15 cellular contexts compared by ENCODE assay signal in the genomic region with DNA sequence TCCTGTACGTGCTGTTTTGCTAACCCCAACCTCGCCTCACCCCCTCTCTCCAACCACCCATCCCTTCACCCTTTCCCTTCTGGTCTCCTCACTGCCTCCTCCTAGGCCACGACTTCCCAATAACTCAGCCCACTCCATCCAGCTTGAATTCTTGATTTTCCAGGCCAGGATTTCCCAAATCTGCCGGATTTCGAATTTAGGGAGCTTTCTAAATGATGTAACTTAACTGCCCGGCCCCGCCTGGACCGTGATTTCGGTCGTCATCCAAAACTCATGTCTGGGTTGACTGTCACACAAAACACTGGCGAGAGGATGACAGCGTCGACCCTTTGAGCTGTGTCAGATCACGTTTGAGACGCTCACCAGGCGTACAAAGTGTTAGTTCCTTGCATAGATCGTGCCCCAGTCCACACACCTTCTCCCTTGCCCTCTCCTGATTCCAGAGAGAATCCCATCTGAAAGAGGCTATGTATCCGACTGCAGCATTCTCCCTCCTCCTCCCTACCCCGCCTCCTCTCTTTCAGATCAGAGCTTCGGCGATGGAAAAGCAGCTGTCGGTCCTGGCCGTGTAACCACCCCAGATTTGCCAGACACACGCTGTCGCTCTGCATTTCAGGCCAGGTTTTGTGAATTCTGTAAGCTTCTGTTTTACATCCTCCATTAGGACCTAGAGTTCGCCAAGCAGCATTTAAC.
A peak's percentile ranks its signal among the peaks of the same experiment; 100 is the strongest.
DNase-seq lines count a peak whose midpoint lies in the region; ATAC-seq, FAIRE-seq and TF ChIP-seq lines count a peak whose summit lies in the region.
"Had no signal": no experiment of that assay in that cellular context is flagged by ENCODE, and none has a peak within 500 bp of the region (broad histone marks: within the 10 kb centered on the region; RNA-seq: fewer than 3 reads in every experiment).

No MANE protein-coding gene starts in this region.

- H3K4me1 ChIP-seq in cardiac muscle cell (ENCODE audit: low read depth) (no peaks in the 10 kb centered on the region), astrocyte (ENCODE audit: insufficient read depth, low read length) (no peaks in the 10 kb centered on the region), smooth muscle cell (ENCODE audit: low read depth) (peaks cover 6% of the 10 kb centered on the region), OCI-LY7 (ENCODE audit: insufficient read depth, low read length, poor library complexity, severe bottlenecking) (no peaks in the 10 kb centered on the region)
- H3K4me1 ChIP-seq: left lung had no signal

- TF ChIP-seq CTCF in cardiac muscle cell (IDR thresholded peaks at IDR 0.05; ENCODE audit: low read depth, low read length) (no peak), astrocyte (IDR thresholded peaks at IDR 0.05; ENCODE audit: insufficient read depth, low read depth, low read length) (no peak), smooth muscle cell (IDR thresholded peaks at IDR 0.05; ENCODE audit: borderline replicate concordance, insufficient read depth, poor library complexity, severe bottlenecking) (no peak), OCI-LY7 (conservative IDR thresholded peaks at IDR 0.05; ENCODE audit: low read length) (no peak)

- no peak overlapping the region for H3K9ac ChIP-seq in astrocyte (ENCODE audit: low read length)
- H3K9ac ChIP-seq in smooth muscle cell (ENCODE audit: low read depth), result no peak overlapping the region

- H4K20me1 ChIP-seq in astrocyte (ENCODE audit: insufficient read depth, low read length), result no peaks in the 10 kb centered on the region
- H4K20me1 ChIP-seq in smooth muscle cell (ENCODE audit: low read depth), result no peaks in the 10 kb centered on the region
- no peaks in the 10 kb centered on the region for H4K20me1 ChIP-seq in OCI-LY7 (ENCODE audit: insufficient read depth, low read length)

- H3K9me3 Mint-ChIP-seq in astrocyte (ENCODE audit: unreplicated experiment), result peaks cover 14% of the 10 kb centered on the region
- H3K9me3 Mint-ChIP-seq: stimulated activated memory B cell treated with anti-CD40 and anti-IgM and Interleukin-4, amounts not matched to agents 10 μg/mL and 1 μg/mL and 100 μg/mL, for 72 hours had no signal

- ATAC-seq in left cardiac atrium, result no peak
- ATAC-seq: left lung; stimulated activated memory B cell treated with anti-CD40 and anti-IgM and Interleukin-4, amounts not matched to agents 10 μg/mL and 1 μg/mL and 100 μg/mL, for 72 hours had no signal

- no TSS peak for BruUV-seq in OCI-LY7 (replicated peaks; lab: Mats Ljungman, UMichigan)

- H3K27ac Mint-ChIP-seq in astrocyte (ENCODE audit: unreplicated experiment), result peak overlapping the region; percentile 68
- H3K27ac Mint-ChIP-seq: stimulated activated memory B cell treated with anti-CD40 and anti-IgM and Interleukin-4, amounts not matched to agents 10 μg/mL and 1 μg/mL and 100 μg/mL, for 72 hours had no signal

- peaks cover 8% of the 10 kb centered on the region for H3F3A ChIP-seq in smooth muscle cell (ENCODE audit: low read depth)

- H3K79me2 ChIP-seq in astrocyte (ENCODE audit: insufficient read depth, low read length) (no peaks in the 10 kb centered on the region), smooth muscle cell (ENCODE audit: low read depth) (no peaks in the 10 kb centered on the region), OCI-LY7 (ENCODE audit: insufficient read depth, low read depth, low read length) (no peaks in the 10 kb centered on the region)

- H3K27ac ChIP-seq in cardiac muscle cell (no peak overlapping the region), astrocyte (ENCODE audit: low read depth, low read length) (no peak overlapping the region), smooth muscle cell (ENCODE audit: low read depth) (no peak overlapping the region), OCI-LY7 (ENCODE audit: low read depth, low read length, poor library complexity, severe bottlenecking) (no peak overlapping the region)
- H3K27ac ChIP-seq: left lung had no signal

- peak overlapping the region; percentile 28 for H3K4me2 ChIP-seq in astrocyte (ENCODE audit: low read length)
- peak overlapping the region; percentile 89 for H3K4me2 ChIP-seq in smooth muscle cell
- no peak overlapping the region for H3K4me2 ChIP-seq in OCI-LY7 (ENCODE audit: low read length)

- intact Hi-C loops in left cardiac atrium (cut with DNase I) (no loop called here), OCI-LY7 (cut with micrococcal nuclease; ENCODE audit: unreplicated experiment) (no loop called here)

- H3K36me3 ChIP-seq in cardiac muscle cell (no peaks in the 10 kb centered on the region), astrocyte (ENCODE audit: insufficient read depth, low read length) (no peaks in the 10 kb centered on the region), smooth muscle cell (ENCODE audit: low read depth) (no peaks in the 10 kb centered on the region), OCI-LY7 (ENCODE audit: insufficient read depth, low read length) (no peaks in the 10 kb centered on the region)
- H3K36me3 ChIP-seq: left lung had no signal

- no peak for FAIRE-seq in astrocyte (lab: Jason Lieb, UNC)

- H3K27me3 ChIP-seq in cardiac muscle cell, result peaks cover 32% of the 10 kb centered on the region
- H3K27me3 ChIP-seq in astrocyte (ENCODE audit: insufficient read depth, low read length), result peaks cover 30% of the 10 kb centered on the region
- no peaks in the 10 kb centered on the region for H3K27me3 ChIP-seq in smooth muscle cell (ENCODE audit: low read depth)

- POLR2A ChIA-PET in OCI-LY7 (lab: Charles Lee), result interaction anchor here (0.6 to 0.9 kb wide), 3 partner anchors 91 to 473 kb away, joined by 3 read pairs; no protein-coding TSS in a partner anchor

- H3K4me3 Mint-ChIP-seq in astrocyte (ENCODE audit: unreplicated experiment), result peak overlapping the region; percentile 76
- H3K4me3 Mint-ChIP-seq: stimulated activated memory B cell treated with anti-CD40 and anti-IgM and Interleukin-4, amounts not matched to agents 10 μg/mL and 1 μg/mL and 100 μg/mL, for 72 hours had no signal

- H3K27me3 Mint-ChIP-seq in astrocyte (ENCODE audit: low read depth, unreplicated experiment), result peaks cover 92% of the 10 kb centered on the region

- H3K4me3 ChIP-seq in cardiac muscle cell, result peak overlapping the region; percentile 12
- no peak overlapping the region for H3K4me3 ChIP-seq in astrocyte (ENCODE audit: insufficient read depth, low read depth, low read length)
- peak overlapping the region; percentile 36 for H3K4me3 ChIP-seq in smooth muscle cell
- no peak overlapping the region for H3K4me3 ChIP-seq in OCI-LY7 (ENCODE audit: low read depth, low read length, poor library complexity, severe bottlenecking)
- H3K4me3 ChIP-seq: left lung had no signal

- no peaks in the 10 kb centered on the region for H3K36me3 Mint-ChIP-seq in astrocyte (ENCODE audit: low read depth, unreplicated experiment)

- CTCF ChIA-PET in OCI-LY7 (lab: Charles Lee; ENCODE audit: unreplicated experiment), result interaction anchor here (0.9 kb wide), 1 partner anchor 87 kb away, joined by 3 read pairs; no protein-coding TSS in a partner anchor

- no peaks in the 10 kb centered on the region for H3K9me2 ChIP-seq in OCI-LY7 (ENCODE audit: insufficient read depth, low read length)

- peaks cover 14% of the 10 kb centered on the region for H3K4me1 Mint-ChIP-seq in astrocyte (ENCODE audit: low read depth, unreplicated experiment)

- H3K9me3 ChIP-seq in cardiac muscle cell (ENCODE audit: low read depth), result no peaks in the 10 kb centered on the region
- no peaks in the 10 kb centered on the region for H3K9me3 ChIP-seq in astrocyte (ENCODE audit: insufficient read depth, low read depth, low read length)
- H3K9me3 ChIP-seq in smooth muscle cell (replicated peaks; ENCODE audit: low read depth), result no peaks in the 10 kb centered on the region
- no peaks in the 10 kb centered on the region for H3K9me3 ChIP-seq in OCI-LY7 (ENCODE audit: low read length)
- H3K9me3 ChIP-seq: left lung had no signal

- WGBS in smooth muscle cell (ENCODE audit: low lambda C conversion rate), result 12% methylated on average over 26 of the region's 26 CpGs

- no peak overlapping the region for H2AFZ ChIP-seq in astrocyte (ENCODE audit: low read depth, low read length)
- peak overlapping the region; percentile 94 for H2AFZ ChIP-seq in smooth muscle cell (ENCODE audit: low read depth)
- H2AFZ ChIP-seq in OCI-LY7 (ENCODE audit: low read length), result no peak overlapping the region

- peak in 1 of 2 donors; percentile 42 for DNase-seq in cardiac muscle cell (ENCODE audit: low read depth in 1 of 2, low spot score in 1 of 2)
- DNase-seq in left cardiac atrium, result no peak
- no peak for DNase-seq in astrocyte (ENCODE audit: low read depth)
- DNase-seq in islet precursor cell, result peak; percentile 64
- DNase-seq in smooth muscle cell (lab: John Stamatoyannopoulos, UW; ENCODE audit: unreplicated experiment), result no peak
- no peak for DNase-seq in OCI-LY7 (ENCODE audit: low spot score)
- DNase-seq in HUDEP-2 (lab: John Stamatoyannopoulos, UW; ENCODE audit: unreplicated experiment in 76 of 76), result no peak
- no peak for DNase-seq in NCI-H2196 treated with DMSO at 0.1 percent for 48 hours (lab: John Stamatoyannopoulos, UW; ENCODE audit: unreplicated experiment)
- DNase-seq: activated CD8-positive, alpha-beta memory T cell treated with anti-CD3 and anti-CD28 coated beads for 24 hours; DMS79 treated with DMSO at 0.1 percent for 48 hours; foreskin fibroblast; GOT3; left lung; NCI-H1092 had no signal

Comparison
In these comparisons a context has a peak if more than half of its experiments do, and no peak if none do; other contexts are left out.
1. H3K4me3 ChIP-seq: peak in cardiac muscle cell (single experiment) and smooth muscle cell (single experiment); none in astrocyte (single experiment) and OCI-LY7 (single experiment).